21 cellular contexts compared by ENCODE assay signal in genomic region chr3:52294320-52295150, GRCh38. TPM values are rescaled to one million over a fixed set of nuclear protein-coding genes. Genes with fewer than 3 reads are reported as not detected.
DNase-seq lines count a peak whose midpoint lies in the region; ATAC-seq, FAIRE-seq and TF ChIP-seq lines count a peak whose summit lies in the region.
"Had no signal": no experiment of that assay in that cellular context is flagged by ENCODE, and none has a peak within 500 bp of the region (broad histone marks: within the 10 kb centered on the region; RNA-seq: fewer than 3 reads in every experiment).

No MANE protein-coding gene starts in this region.

- H3K27ac ChIP-seq in GM12878 (ENCODE audit: control insufficient read depth, insufficient read depth) = no peak overlapping the region
- H3K27ac ChIP-seq in endodermal cell (ENCODE audit: low read depth, low read length) = no peak overlapping the region
- H3K27ac ChIP-seq in spleen = no peak overlapping the region
- H3K27ac ChIP-seq in left ventricle myocardium inferior (replicated peaks) = no peak overlapping the region
- H3K27ac ChIP-seq: C4-2B, PC-9, SJCRH30 had no signal

- H3K27me3 Mint-ChIP-seq in endodermal cell (ENCODE audit: insufficient read depth) (no peaks in the 10 kb centered on the region), nephron (ENCODE audit: low read depth) (peaks cover 3% of the 10 kb centered on the region)

- peaks cover 3 to 6% of the 10 kb centered on the region in 2 experiments; a peak in 3 of 4 replicates for H3K36me3 ChIP-seq in GM12878 (ENCODE audit: control insufficient read depth in 2 of 2, insufficient read depth in 2 of 2, low read length in 1 of 2)
- peaks cover 11% of the 10 kb centered on the region for H3K36me3 ChIP-seq in endodermal cell (ENCODE audit: control insufficient read depth, insufficient read depth, low read length)
- H3K36me3 ChIP-seq in spleen = peaks cover 0 to 79% (median 45%) of the 10 kb centered on the region in 6 donors
- peaks cover 32% of the 10 kb centered on the region for H3K36me3 ChIP-seq in left ventricle myocardium inferior
- H3K36me3 ChIP-seq: SJCRH30 had no signal

- H3K27me3 ChIP-seq in GM12878 (replicated peaks in 1 of 2; ENCODE audit: control insufficient read depth in 2 of 2, insufficient read depth in 2 of 2, low read length in 1 of 2) (no peaks in the 10 kb centered on the region), endodermal cell (ENCODE audit: control insufficient read depth, insufficient read depth, low read length, poor library complexity, severe bottlenecking) (no peaks in the 10 kb centered on the region), spleen (replicated peaks in 1 of 7) (no peaks in the 10 kb centered on the region), left ventricle myocardium inferior (ENCODE audit: low read depth) (no peaks in the 10 kb centered on the region)

- intact Hi-C loops in GM12878 (cut with micrococcal nuclease; ENCODE audit: unreplicated experiment) (loop anchor here (5.0 kb wide), 1 partner anchor 153 kb away; the partner anchor contains the start of gene SEMA3G), spleen (cut with DNase I; ENCODE audit: low total_unique reads) (loop anchor here (5.0 kb wide), 1 partner anchor 43 kb away; no protein-coding TSS in a partner anchor), left ventricle myocardium inferior (cut with micrococcal nuclease) (no loop called here)

- H2AFZ ChIP-seq in GM12878 (ENCODE audit: control insufficient read depth, low read depth, low read length) = no peak overlapping the region
- H2AFZ ChIP-seq: PC-9 had no signal

- no peak overlapping the region for H3K4me2 ChIP-seq in GM12878 (ENCODE audit: control insufficient read depth, insufficient read depth)
- H3K4me2 ChIP-seq: PC-9 had no signal

- 90% methylated on average over 11 of the region's 11 CpGs for WGBS in GM12878 (ENCODE audit: insufficient coverage, insufficient replicate concordance, low lambda C conversion rate, missing lambda C conversion rate)
- WGBS in endodermal cell (ENCODE audit: insufficient coverage in 1 of 2, insufficient read length in 1 of 2), 2 experiments = 76 to 85% methylated on average over 3 to 11 of the region's 11 CpGs
- 80 to 96% (median 93%) methylated on average over 8 to 11 of the region's 11 CpGs for WGBS in spleen, 5 donors

- RAD21 ChIA-PET in GM12878 (lab: Charles Lee; ENCODE audit: unreplicated experiment) = interaction anchor here (1.3 to 7.5 kb wide), 2 partner anchors 44 kb away, joined by 3 to 131 read pairs; no protein-coding TSS in a partner anchor

- H4K20me1 ChIP-seq in GM12878 (ENCODE audit: control insufficient read depth, insufficient read depth) = no peaks in the 10 kb centered on the region

- CTCF ChIA-PET in GM12878 (lab: Yijun Ruan, JAX) = interaction anchor here (0.6 to 19.0 kb wide), 2 partner anchors 39 to 777 kb away, joined by 5 to 451 read pairs; no protein-coding TSS in a partner anchor

- H3K4me1 ChIP-seq in GM12878 (ENCODE audit: control insufficient read depth, insufficient read depth, low read length) (peaks cover 4% of the 10 kb centered on the region), endodermal cell (ENCODE audit: control insufficient read depth, insufficient read depth, low read length) (peaks cover 16% of the 10 kb centered on the region), spleen (peaks cover 0 to 52% (median 9%) of the 10 kb centered on the region in 6 donors), left ventricle myocardium inferior (peaks cover 17% of the 10 kb centered on the region)
- H3K4me1 ChIP-seq: SJCRH30 had no signal

- no peaks in the 10 kb centered on the region; the same call in 1 of the 2 replicates for H3K79me2 ChIP-seq in GM12878 (ENCODE audit: control insufficient read depth, insufficient read depth, low read length)

- TF ChIP-seq RAD21 in GM12878 (IDR thresholded peaks at IDR 0.05; ENCODE audit: insufficient read depth, low read depth, low read length) = no peak

- TF ChIP-seq POLR2A in GM12878 (IDR thresholded peaks at IDR 0.05; ENCODE audit: low read depth, low read length) = no peak
- TF ChIP-seq POLR2A in spleen (IDR thresholded peaks at IDR 0.05) = no peak

- no peak overlapping the region for H3K9ac ChIP-seq in GM12878 (ENCODE audit: control insufficient read depth, insufficient read depth, low read length)
- H3K9ac ChIP-seq in endodermal cell (ENCODE audit: extremely low read depth, low read length, poor library complexity, severe bottlenecking) = no peak overlapping the region

- TF ChIP-seq EP300 in GM12878 (IDR thresholded peaks at IDR 0.05; ENCODE audit: borderline replicate concordance in 1 of 2, control insufficient read depth in 1 of 2, low read depth in 2 of 2, low read length in 2 of 2) = no peak

- H3K9me3 ChIP-seq in GM12878 (replicated peaks; ENCODE audit: control insufficient read depth, insufficient read depth, low read length) (no peaks in the 10 kb centered on the region), endodermal cell (ENCODE audit: control insufficient read depth, low read length) (no peaks in the 10 kb centered on the region), spleen (no peaks in the 10 kb centered on the region), left ventricle myocardium inferior (replicated peaks) (no peaks in the 10 kb centered on the region)
- H3K9me3 ChIP-seq: Caco-2, SJCRH30 had no signal

- DNase-seq in GM12878 (ENCODE audit: low read depth, low spot score) (no peak), endodermal cell (no peak), spleen (peak; percentile 47), left ventricle myocardium inferior (no peak), dermis blood vessel endothelial cell (no peak), GM13977 (ENCODE audit: low spot score) (no peak), SW 1271 (lab: John Stamatoyannopoulos, UW) (no peak)
- DNase-seq: Caco-2; CD8-positive, alpha-beta T cell; NCI-H1048; NCI-H1417; NCI-H1694; NCI-H2029 treated with DMSO at 0.1 percent for 48 hours; NCI-H526 treated with DMSO at 0.1 percent for 48 hours; PC-9; SJCRH30 had no signal

- H3K36me3 Mint-ChIP-seq in endodermal cell (ENCODE audit: low read depth) = peaks cover 1% of the 10 kb centered on the region
- H3K36me3 Mint-ChIP-seq in nephron (ENCODE audit: low read depth) = peaks cover 3% of the 10 kb centered on the region

- BruUV-seq in GM12878 (replicated peaks; lab: Mats Ljungman, UMichigan) = TSS peak; percentile 14

- FAIRE-seq in GM12878 (lab: Jason Lieb, UNC) = no peak
- FAIRE-seq: G401.6, H54 had no signal

- no peak overlapping the region for H3K4me3 ChIP-seq in GM12878
- no peak overlapping the region for H3K4me3 ChIP-seq in endodermal cell (ENCODE audit: low read length)
- no peak overlapping the region for H3K4me3 ChIP-seq in spleen
- no peak overlapping the region for H3K4me3 ChIP-seq in left ventricle myocardium inferior
- H3K4me3 ChIP-seq: PC-9, SJCRH30 had no signal

- peaks cover 21% of the 10 kb centered on the region for H3K4me1 Mint-ChIP-seq in endodermal cell
- H3K4me1 Mint-ChIP-seq in nephron = peaks cover 29% of the 10 kb centered on the region

- ATAC-seq in GM12878 = no peak
- ATAC-seq: CD8-positive, alpha-beta T cell; Right ventricle myocardium inferior had no signal

- no peaks in the 10 kb centered on the region for H3K9me3 Mint-ChIP-seq in endodermal cell
- no peaks in the 10 kb centered on the region for H3K9me3 Mint-ChIP-seq in nephron
- H3K9me3 Mint-ChIP-seq: CD8-positive, alpha-beta T cell had no signal

- TF ChIP-seq CTCF in GM12878 (IDR thresholded peaks at IDR 0.05 in 2 of 3, conservative IDR thresholded peaks at IDR 0.05 in 1 of 3; ENCODE audit: control insufficient read depth in 2 of 3, extremely low read depth in 1 of 3, insufficient read depth in 1 of 3, low read depth in 3 of 3, low read length in 3 of 3) = no peak
- TF ChIP-seq CTCF in endodermal cell (conservative IDR thresholded peaks at IDR 0.05) = no peak
- no peak for TF ChIP-seq CTCF in nephron (IDR thresholded peaks at IDR 0.05; ENCODE audit: unreplicated experiment in 3 of 3)
- no peak for TF ChIP-seq CTCF in spleen (IDR thresholded peaks at IDR 0.05 in 8 of 11, conservative IDR thresholded peaks at IDR 0.05 in 3 of 11)
- no peak for TF ChIP-seq CTCF in left ventricle myocardium inferior (IDR thresholded peaks at IDR 0.05; ENCODE audit: borderline replicate concordance)
- TF ChIP-seq CTCF in GM13977 (IDR thresholded peaks at IDR 0.05; ENCODE audit: extremely low read depth, insufficient read depth, missing control alignments) = no peak

- peak overlapping the region; percentile 26 for H3K27ac Mint-ChIP-seq in endodermal cell
- H3K27ac Mint-ChIP-seq in nephron = peak overlapping the region in 2 of 3 experiments; percentile 26 to 29
- H3K27ac Mint-ChIP-seq: CD8-positive, alpha-beta T cell had no signal

- POLR2A ChIA-PET in GM12878 (lab: Charles Lee) = no interaction called here

- SMC1A ChIA-PET in GM12878 (lab: Charles Lee; ENCODE audit: uncharacterized antibody, unreplicated experiment) = interaction anchor here (6.1 to 6.6 kb wide), 2 partner anchors 43 to 44 kb away, joined by 62 to 159 read pairs; no protein-coding TSS in a partner anchor

- in situ Hi-C loops in GM12878 (cut with MboI) (loop anchor here (5.0 kb wide), 1 partner anchor 48 kb away; no protein-coding TSS in a partner anchor), GM13977 (cut with MboI; ENCODE audit: low pct_unique_long_range_greater_than_20kb, low sequenced_read_pairs, unreplicated experiment) (loop anchor here (5.0 kb wide), 1 partner anchor 48 kb away; no protein-coding TSS in a partner anchor)

- H3K4me3 Mint-ChIP-seq in endodermal cell (no peak overlapping the region), nephron (no peak overlapping the region)
- H3K4me3 Mint-ChIP-seq: CD8-positive, alpha-beta T cell had no signal

RNA-seq across cellular contexts. Expression of gene GLYCTK, which starts 6.9 kb away (rescaled TPM):
- total RNA-seq in GM12878 (2013; cell fraction: nucleolus; rRNA removed) = 49.8 and 58.7 TPM in 2 replicates
- total RNA-seq in GM12878 (2014; rRNA removed) = 13.7 and 14.9 TPM in 2 replicates
- total RNA-seq in GM12878 (2014; rRNA removed; fragmentation: Illumina TruSeq; extraction: Trizol) = 8.5 and 8.8 TPM in 2 replicates
- 19.0 and 19.9 TPM in 2 replicates for total RNA-seq in GM12878 (2021)
- 7.2 TPM for polyA plus RNA-seq in GM12878 (2011; ENCODE audit: low read depth)
- polyA plus RNA-seq in GM12878 (2011; rRNA removed) = 6.5 and 13.5 TPM in 2 replicates
- 21.6 and 36.9 TPM in 2 replicates for polyA plus RNA-seq in GM12878 (2011; cell fraction: cytosol; rRNA removed)
- polyA plus RNA-seq in GM12878 (2011; cell fraction: nucleus; rRNA removed) = 76.2 and 80.1 TPM in 2 replicates
- 10.3 and 13.3 TPM in 2 replicates for polyA plus RNA-seq in GM12878 (2012)
- polyA plus RNA-seq in GM12878 (2014; fragmentation: Illumina TruSeq; extraction: Trizol) = 2.3 and 7.4 TPM in 2 replicates
- polyA plus RNA-seq in GM12878 (2014; fragmentation: Nextera tagmentation; extraction: Ambion mirVana) = 1 to 10 TPM in 1 of 2 experiments, under 1 TPM in 1; 0.66 to 2.7 TPM
- polyA plus RNA-seq in GM12878 (2014; rRNA removed) = 22.6 and 26.5 TPM in 2 replicates
- 10 to 100 TPM; 10.6 to 15.7 TPM for polyA plus RNA-seq in GM12878 (2016; fragmentation: Nextera tagmentation; extraction: Ambion mirVana)
- polyA minus RNA-seq in GM12878 (2011; rRNA and poly(A)+ RNA removed) = 11.3 and 23.6 TPM in 2 replicates
- polyA minus RNA-seq in GM12878 (2011; cell fraction: cytosol; rRNA and poly(A)+ RNA removed) = 5.3 and 7.6 TPM in 2 replicates
- 19.2 and 41.1 TPM in 2 replicates for polyA minus RNA-seq in GM12878 (2011; cell fraction: nucleus; rRNA and poly(A)+ RNA removed)
- 10 to 100 TPM; 21.7 to 28.4 TPM for total RNA-seq in endodermal cell
- 5.8 TPM for polyA plus RNA-seq in endodermal cell (2013, experiment 1 of 2)
- polyA plus RNA-seq in endodermal cell (2013, experiment 2 of 2) = 7.1 TPM
- 10 to 100 TPM; 13.4 to 31.9 (median 26.8) TPM for total RNA-seq in spleen
- 10 to 100 TPM; 14.9 to 22.5 (median 22.2) TPM for polyA plus RNA-seq in spleen
- 4.0 TPM for total RNA-seq in left ventricle myocardium inferior
- total RNA-seq in dermis blood vessel endothelial cell = 22.3 and 22.9 TPM in 2 replicates

RNA-seq across cellular contexts. Expression of gene WDR82, which starts 16.1 kb away (rescaled TPM):
- 29.7 and 32.2 TPM in 2 replicates for total RNA-seq in GM12878 (2013; cell fraction: nucleolus; rRNA removed)
- total RNA-seq in GM12878 (2014; rRNA removed) (50.0 and 51.1 TPM in 2 replicates), GM12878 (2014; rRNA removed; fragmentation: Illumina TruSeq; extraction: Trizol) (45.1 and 46.4 TPM in 2 replicates), GM12878 (2021) (61.0 and 64.8 TPM in 2 replicates), endodermal cell (10 to 100 TPM; 78.4 to 84.2 TPM), spleen (10 to 100 TPM; 60.5 to 80.6 (median 72.0) TPM), left ventricle myocardium inferior (61.6 TPM), dermis blood vessel endothelial cell (81.3 and 111 TPM in 2 replicates)
- 33.3 TPM for polyA plus RNA-seq in GM12878 (2011; ENCODE audit: low read depth)
- polyA plus RNA-seq in GM12878 (2011; rRNA removed) (81.8 and 82.4 TPM in 2 replicates), GM12878 (2014; fragmentation: Illumina TruSeq; extraction: Trizol) (65.8 and 67.0 TPM in 2 replicates), GM12878 (2014; fragmentation: Nextera tagmentation; extraction: Ambion mirVana) (10 to 100 TPM; 10.4 to 12.5 TPM), GM12878 (2014; rRNA removed) (49.5 and 55.2 TPM in 2 replicates), GM12878 (2016; fragmentation: Nextera tagmentation; extraction: Ambion mirVana) (10 to 100 TPM; 10.1 to 15.8 TPM), spleen (10 to 100 TPM; 20.9 to 35.8 (median 23.6) TPM)
- polyA plus RNA-seq in GM12878 (2011; cell fraction: cytosol; rRNA removed) = 51.8 and 52.6 TPM in 2 replicates
- polyA plus RNA-seq in GM12878 (2011; cell fraction: nucleus; rRNA removed) = 14.2 and 20.5 TPM in 2 replicates
- polyA plus RNA-seq in GM12878 (2012) = 35.7 and 40.2 TPM in 2 replicates
- 86.3 and 110 TPM in 2 replicates for polyA minus RNA-seq in GM12878 (2011; rRNA and poly(A)+ RNA removed)
- polyA minus RNA-seq in GM12878 (2011; cell fraction: cytosol; rRNA and poly(A)+ RNA removed) = 27.0 and 31.9 TPM in 2 replicates
- 12.8 and 23.2 TPM in 2 replicates for polyA minus RNA-seq in GM12878 (2011; cell fraction: nucleus; rRNA and poly(A)+ RNA removed)
- 95.1 TPM for polyA plus RNA-seq in endodermal cell (2013, experiment 1 of 2)
- polyA plus RNA-seq in endodermal cell (2013, experiment 2 of 2) = 88.3 TPM

RNA-seq across cellular contexts. Expression of gene DNAH1, which starts 21.6 kb away (rescaled TPM):
- 71.1 and 76.2 TPM in 2 replicates for total RNA-seq in GM12878 (2013; cell fraction: nucleolus; rRNA removed)
- total RNA-seq in GM12878 (2014; rRNA removed) (3.3 and 3.4 TPM in 2 replicates), GM12878 (2014; rRNA removed; fragmentation: Illumina TruSeq; extraction: Trizol) (2.3 TPM in 2 replicates), GM12878 (2021) (4.4 and 5.7 TPM in 2 replicates), endodermal cell (1 to 10 TPM; 4.9 to 5.5 TPM), spleen (10 to 100 TPM; 21.0 to 35.8 (median 27.1) TPM), left ventricle myocardium inferior (2.2 TPM), dermis blood vessel endothelial cell (3.3 and 5.6 TPM in 2 replicates)
- polyA plus RNA-seq in GM12878 (2011; ENCODE audit: low read depth) = 3.9 TPM
- polyA plus RNA-seq in GM12878 (2011; rRNA removed) (1.8 and 3.2 TPM in 2 replicates), GM12878 (2014; fragmentation: Illumina TruSeq; extraction: Trizol) (2.3 and 3.7 TPM in 2 replicates), GM12878 (2014; fragmentation: Nextera tagmentation; extraction: Ambion mirVana) (under 1 TPM; 0.31 to 0.33 TPM), GM12878 (2014; rRNA removed) (4.4 and 5.8 TPM in 2 replicates), GM12878 (2016; fragmentation: Nextera tagmentation; extraction: Ambion mirVana) (under 1 TPM; 0.48 to 0.57 TPM), spleen (10 to 100 TPM in 1 of 3 donors, 1 to 10 TPM in 2; 4.9 to 10.1 (median 9.7) TPM)
- polyA plus RNA-seq in GM12878 (2011; cell fraction: cytosol; rRNA removed) = 2.9 and 4.0 TPM in 2 replicates
- polyA plus RNA-seq in GM12878 (2011; cell fraction: nucleus; rRNA removed) = 41.3 and 54.3 TPM in 2 replicates
- polyA plus RNA-seq in GM12878 (2012) = 5.3 and 7.2 TPM in 2 replicates
- 11.5 and 14.5 TPM in 2 replicates for polyA minus RNA-seq in GM12878 (2011; rRNA and poly(A)+ RNA removed)
- 1.0 and 1.3 TPM in 2 replicates for polyA minus RNA-seq in GM12878 (2011; cell fraction: cytosol; rRNA and poly(A)+ RNA removed)
- 10.0 and 18.0 TPM in 2 replicates for polyA minus RNA-seq in GM12878 (2011; cell fraction: nucleus; rRNA and poly(A)+ RNA removed)
- polyA plus RNA-seq in endodermal cell (2013, experiment 1 of 2) = 2.8 TPM
- 3.1 TPM for polyA plus RNA-seq in endodermal cell (2013, experiment 2 of 2)

RNA-seq across cellular contexts. Expression of gene PPM1M, which starts 49.0 kb away (rescaled TPM):
- 10.4 and 10.8 TPM in 2 replicates for total RNA-seq in GM12878 (2013; cell fraction: nucleolus; rRNA removed)
- total RNA-seq in GM12878 (2014; rRNA removed) = 15.7 and 16.3 TPM in 2 replicates
- total RNA-seq in GM12878 (2014; rRNA removed; fragmentation: Illumina TruSeq; extraction: Trizol) = 14.1 TPM in 2 replicates
- 24.8 and 25.9 TPM in 2 replicates for total RNA-seq in GM12878 (2021)
- polyA plus RNA-seq in GM12878 (2011; ENCODE audit: low read depth) = 11.0 TPM
- polyA plus RNA-seq in GM12878 (2011; rRNA removed) = 19.2 and 21.1 TPM in 2 replicates
- 26.1 and 26.4 TPM in 2 replicates for polyA plus RNA-seq in GM12878 (2011; cell fraction: cytosol; rRNA removed)
- 55.4 and 72.9 TPM in 2 replicates for polyA plus RNA-seq in GM12878 (2011; cell fraction: nucleus; rRNA removed)
- polyA plus RNA-seq in GM12878 (2012) = 16.3 and 19.2 TPM in 2 replicates
- 19.8 and 24.3 TPM in 2 replicates for polyA plus RNA-seq in GM12878 (2014; fragmentation: Illumina TruSeq; extraction: Trizol)
- 10 to 100 TPM in 1 of 2 experiments, 1 to 10 TPM in 1; 7.5 to 15.3 TPM for polyA plus RNA-seq in GM12878 (2014; fragmentation: Nextera tagmentation; extraction: Ambion mirVana)
- polyA plus RNA-seq in GM12878 (2014; rRNA removed) = 23.1 and 24.3 TPM in 2 replicates
- 1 to 10 TPM; 7.3 to 9.5 TPM for polyA plus RNA-seq in GM12878 (2016; fragmentation: Nextera tagmentation; extraction: Ambion mirVana)
- 28.2 and 35.1 TPM in 2 replicates for polyA minus RNA-seq in GM12878 (2011; rRNA and poly(A)+ RNA removed)
- polyA minus RNA-seq in GM12878 (2011; cell fraction: cytosol; rRNA and poly(A)+ RNA removed) = 3.9 and 5.3 TPM in 2 replicates
- 11.4 and 12.5 TPM in 2 replicates for polyA minus RNA-seq in GM12878 (2011; cell fraction: nucleus; rRNA and poly(A)+ RNA removed)
- 1 to 10 TPM; 6.7 to 6.8 TPM for total RNA-seq in endodermal cell
- polyA plus RNA-seq in endodermal cell (2013, experiment 1 of 2) = 4.8 TPM
- 3.8 TPM for polyA plus RNA-seq in endodermal cell (2013, experiment 2 of 2)
- total RNA-seq in spleen = 10 to 100 TPM; 26.3 to 77.8 (median 55.8) TPM
- 10 to 100 TPM; 29.2 to 37.2 (median 33.6) TPM for polyA plus RNA-seq in spleen
- 9.2 TPM for total RNA-seq in left ventricle myocardium inferior
- 20.6 and 25.0 TPM in 2 replicates for total RNA-seq in dermis blood vessel endothelial cell

RNA-seq across cellular contexts. Expression of gene TWF2, which starts 55.6 kb away (rescaled TPM):
- total RNA-seq in GM12878 (2013; cell fraction: nucleolus; rRNA removed) = 11.4 and 12.4 TPM in 2 replicates
- total RNA-seq in GM12878 (2014; rRNA removed) = 67.7 and 81.3 TPM in 2 replicates
- 34.7 and 37.5 TPM in 2 replicates for total RNA-seq in GM12878 (2014; rRNA removed; fragmentation: Illumina TruSeq; extraction: Trizol)
- 88.1 and 88.2 TPM in 2 replicates for total RNA-seq in GM12878 (2021)
- polyA plus RNA-seq in GM12878 (2011; ENCODE audit: low read depth) = 26.2 TPM
- polyA plus RNA-seq in GM12878 (2011; rRNA removed) = 30.3 and 56.6 TPM in 2 replicates
- polyA plus RNA-seq in GM12878 (2011; cell fraction: cytosol; rRNA removed) = 115 and 164 TPM in 2 replicates
- 78.7 and 103 TPM in 2 replicates for polyA plus RNA-seq in GM12878 (2011; cell fraction: nucleus; rRNA removed)
- 46.6 and 50.7 TPM in 2 replicates for polyA plus RNA-seq in GM12878 (2012)
- polyA plus RNA-seq in GM12878 (2014; fragmentation: Illumina TruSeq; extraction: Trizol) = 9.8 and 38.5 TPM in 2 replicates
- 1 to 10 TPM in 1 of 2 experiments, under 1 TPM in 1; 0.16 to 3.4 TPM for polyA plus RNA-seq in GM12878 (2014; fragmentation: Nextera tagmentation; extraction: Ambion mirVana)
- 106 and 113 TPM in 2 replicates for polyA plus RNA-seq in GM12878 (2014; rRNA removed)
- 10 to 100 TPM; 80.4 to 90.5 TPM for polyA plus RNA-seq in GM12878 (2016; fragmentation: Nextera tagmentation; extraction: Ambion mirVana)
- 40.5 and 76.6 TPM in 2 replicates for polyA minus RNA-seq in GM12878 (2011; rRNA and poly(A)+ RNA removed)
- 25.4 and 34.2 TPM in 2 replicates for polyA minus RNA-seq in GM12878 (2011; cell fraction: cytosol; rRNA and poly(A)+ RNA removed)
- polyA minus RNA-seq in GM12878 (2011; cell fraction: nucleus; rRNA and poly(A)+ RNA removed) = 11.8 and 16.6 TPM in 2 replicates
- 10 to 100 TPM; 40.7 to 41.9 TPM for total RNA-seq in endodermal cell
- 32.6 TPM for polyA plus RNA-seq in endodermal cell (2013, experiment 1 of 2)
- polyA plus RNA-seq in endodermal cell (2013, experiment 2 of 2) = 27.3 TPM
- total RNA-seq in spleen = 100 to 1,000 TPM in 1 of 7 donors, 10 to 100 TPM in 6; 57.5 to 109 (median 68.2) TPM
- polyA plus RNA-seq in spleen = 10 to 100 TPM; 47.3 to 71.4 (median 59.8) TPM
- 115 TPM for total RNA-seq in left ventricle myocardium inferior
- 144 and 147 TPM in 2 replicates for total RNA-seq in dermis blood vessel endothelial cell
